In genomic region chr16:51392651-51393187, GRCh38 we compare ENCODE assay signal across 12 cellular contexts.
A peak's percentile ranks its signal among the peaks of the same experiment; 100 is the strongest.
DNase-seq lines count a peak whose midpoint lies in the region; ATAC-seq, FAIRE-seq and TF ChIP-seq lines count a peak whose summit lies in the region.
"Had no signal": no experiment of that assay in that cellular context is flagged by ENCODE, and none has a peak within 500 bp of the region (broad histone marks: within the 10 kb centered on the region; RNA-seq: fewer than 3 reads in every experiment).

No MANE protein-coding gene starts in this region.

- ATAC-seq in Right ventricle myocardium superior (ENCODE audit: poor library complexity) (no peak), Right ventricle myocardium inferior (no peak), GM21529 (IDR thresholded peaks at IDR 0.05; ENCODE audit: unreplicated experiment) (no peak)
- no peak for ATAC-seq in effector memory CD8-positive, alpha-beta T cell (replicated peaks)
- ATAC-seq: left colon had no signal

- no peaks in the 10 kb centered on the region for H3K36me3 Mint-ChIP-seq in type B pancreatic cell
- peaks cover 2% of the 10 kb centered on the region for H3K36me3 Mint-ChIP-seq in effector memory CD8-positive, alpha-beta T cell (ENCODE audit: insufficient read depth)

- no peak overlapping the region for H3K27ac Mint-ChIP-seq in type B pancreatic cell
- no peak overlapping the region for H3K27ac Mint-ChIP-seq in effector memory CD8-positive, alpha-beta T cell
- H3K27ac Mint-ChIP-seq: activated T-helper 2 cell treated with anti-CD3 and anti-CD28 coated beads, Interferon-gamma antibody, Interleukin-2, Interleukin-4, amounts not matched to agents 10 μg/mL and 5 μg/mL and 100 μg/mL, durations not matched to agents 14 hours and 24 hours and 36 hours had no signal

- no peaks in the 10 kb centered on the region for H3K36me3 ChIP-seq in bronchial epithelial cell (ENCODE audit: control insufficient read depth, insufficient read depth, low read length)

- H3K4me3 Mint-ChIP-seq in type B pancreatic cell: peak overlapping the region; percentile 25
- H3K4me3 Mint-ChIP-seq in effector memory CD8-positive, alpha-beta T cell: no peak overlapping the region

- no peak overlapping the region for H3K4me3 ChIP-seq in bronchial epithelial cell (ENCODE audit: low read depth, low read length)

- H3K27me3 Mint-ChIP-seq in type B pancreatic cell: peaks cover 8% of the 10 kb centered on the region
- H3K27me3 Mint-ChIP-seq in effector memory CD8-positive, alpha-beta T cell: no peaks in the 10 kb centered on the region

- FAIRE-seq in bronchial epithelial cell (lab: Jason Lieb, UNC): no peak
- FAIRE-seq: A204.1 had no signal

- peak; percentile 37 for DNase-seq in Right ventricle myocardium superior
- DNase-seq in Right ventricle myocardium inferior (ENCODE audit: missing footprints): no peak
- DNase-seq in bronchial epithelial cell (ENCODE audit: low read depth): peak; percentile 7
- DNase-seq in iPS-NIHi11 (ENCODE audit: low spot score): peak; percentile 47
- no peak for DNase-seq in type B pancreatic cell (ENCODE audit: extremely low spot score, unreplicated experiment)
- no peak for DNase-seq in effector memory CD8-positive, alpha-beta T cell
- no peak for DNase-seq in mucosa of gallbladder (ENCODE audit: low spot score)
- DNase-seq: GF-D8, left colon had no signal

- H3K9me3 Mint-ChIP-seq in type B pancreatic cell: no peaks in the 10 kb centered on the region
- H3K9me3 Mint-ChIP-seq in effector memory CD8-positive, alpha-beta T cell: no peaks in the 10 kb centered on the region
- H3K9me3 Mint-ChIP-seq: activated T-helper 2 cell treated with anti-CD3 and anti-CD28 coated beads, Interferon-gamma antibody, Interleukin-2, Interleukin-4, amounts not matched to agents 10 μg/mL and 5 μg/mL and 100 μg/mL, durations not matched to agents 14 hours and 24 hours and 36 hours had no signal

- H3K27me3 ChIP-seq in bronchial epithelial cell (ENCODE audit: control insufficient read depth, insufficient read depth, low read length): no peaks in the 10 kb centered on the region

- TF ChIP-seq CTCF in bronchial epithelial cell (IDR thresholded peaks at IDR 0.05; ENCODE audit: insufficient read depth, low read length, severe bottlenecking) (no peak), type B pancreatic cell (conservative IDR thresholded peaks at IDR 0.05) (no peak)

- intact Hi-C loops in Right ventricle myocardium superior (cut with DNase I): no loop called here
- intact Hi-C loops in Right ventricle myocardium inferior (cut with DNase I): no loop called here

- H3K4me1 Mint-ChIP-seq in type B pancreatic cell (ENCODE audit: unreplicated experiment): peaks cover 11% of the 10 kb centered on the region
- H3K4me1 Mint-ChIP-seq in effector memory CD8-positive, alpha-beta T cell (ENCODE audit: low read depth in 2 of 2): no peaks in the 10 kb centered on the region

Comparison
In these comparisons a context has a peak if more than half of its experiments do, and no peak if none do; other contexts are left out.
1. DNase-seq: peak in Right ventricle myocardium superior (single experiment), bronchial epithelial cell (single experiment) and iPS-NIHi11 (single experiment); none in Right ventricle myocardium inferior (single experiment), type B pancreatic cell (single experiment), effector memory CD8-positive, alpha-beta T cell (0 of 3) and mucosa of gallbladder (single experiment).